19 cellular contexts compared by ENCODE assay signal in genomic region chr12:130102266-130102665, GRCh38. TPM values are rescaled to one million over a fixed set of nuclear protein-coding genes. Genes with fewer than 3 reads are reported as not detected.
DNase-seq lines count a peak whose midpoint lies in the region; ATAC-seq and TF ChIP-seq lines count a peak whose summit lies in the region.
"Had no signal": no experiment of that assay in that cellular context is flagged by ENCODE, and none has a peak within 500 bp of the region (broad histone marks: within the 10 kb centered on the region; RNA-seq: fewer than 3 reads in every experiment).

No MANE protein-coding gene starts in this region.

- 39 to 46% methylated on average over 3 of the region's 3 CpGs for WGBS in esophagus squamous epithelium, 2 donors

- H3K27ac ChIP-seq in esophagus squamous epithelium, result no peak overlapping the region
- H3K27ac ChIP-seq: 22Rv1; A549; BLaER1 treated with 17β-estradiol and CSF1 and Interleukin-3, amounts not matched to agents 10 nM and 100 nM; C4-2B had no signal

- H3K27me3 ChIP-seq in esophagus squamous epithelium, result peaks cover 0 to 7% (median 1%) of the 10 kb centered on the region in 4 donors

- TF ChIP-seq POLR2A in esophagus squamous epithelium (IDR thresholded peaks at IDR 0.05), result no peak

- ATAC-seq in left cardiac atrium, result no peak
- ATAC-seq: A549; CD8-positive, alpha-beta T cell had no signal

- H3K4me1 ChIP-seq in esophagus squamous epithelium, result peaks cover 0 to 52% (median 7%) of the 10 kb centered on the region in 3 donors

- TF ChIP-seq CTCF in epithelial cell of esophagus (IDR thresholded peaks at IDR 0.05; ENCODE audit: insufficient read depth, low read depth, low read length, missing control alignments) (no peak), esophagus squamous epithelium (IDR thresholded peaks at IDR 0.05) (no peak)

- intact Hi-C loops in left cardiac atrium (cut with DNase I) (no loop called here), esophagus squamous epithelium (cut with DNase I) (no loop called here)

- DNase-seq in DMS53 (lab: John Stamatoyannopoulos, UW) (peak; percentile 56), DMS53 treated with DMSO at 0.1 percent for 48 hours (lab: John Stamatoyannopoulos, UW; ENCODE audit: unreplicated experiment) (no peak), epithelial cell of esophagus (ENCODE audit: low read depth) (peak; percentile 4), kidney tubule cell (ENCODE audit: low spot score) (peak; percentile 51), left cardiac atrium (no peak), esophagus squamous epithelium (lab: John Stamatoyannopoulos, UW) (no peak)
- DNase-seq: AML-193; Caco-2; Calu3; CD4-positive, alpha-beta T cell; CD8-positive, alpha-beta T cell; DMS79 treated with DMSO at 0.1 percent for 48 hours; GF-D8 had no signal

- no peaks in the 10 kb centered on the region for H3K36me3 ChIP-seq in esophagus squamous epithelium
- H3K36me3 ChIP-seq: BLaER1 treated with 17β-estradiol and CSF1 and Interleukin-3, amounts not matched to agents 10 nM and 100 nM had no signal

- H3K9me3 ChIP-seq in esophagus squamous epithelium, result no peaks in the 10 kb centered on the region
- H3K9me3 ChIP-seq: A549, Caco-2 had no signal

- H3K4me3 ChIP-seq in epithelial cell of esophagus (ENCODE audit: low read length) (no peak overlapping the region), esophagus squamous epithelium (no peak overlapping the region)
- H3K4me3 ChIP-seq: A549; BLaER1 treated with 17β-estradiol and CSF1 and Interleukin-3, amounts not matched to agents 10 nM and 100 nM had no signal

RNA-seq across cellular contexts. Expression of gene FZD10, which starts 60.0 kb away (rescaled TPM):
- under 1 TPM; 0.12 to 0.31 TPM for total RNA-seq in left cardiac atrium
- total RNA-seq in esophagus squamous epithelium, result 10 to 100 TPM in 2 of 4 donors, 1 to 10 TPM in 2; 7.2 to 16.3 (median 11.6) TPM
- total RNA-seq: A172; B cell; Calu3; CD4-positive, alpha-beta T cell; CD8-positive, alpha-beta T cell had no signal

Comparison
In these comparisons a context has a peak if more than half of its experiments do, and no peak if none do; other contexts are left out.
1. DNase-seq: peak in DMS53 (single experiment), epithelial cell of esophagus (single experiment) and kidney tubule cell (single experiment); none in DMS53 treated with DMSO at 0.1 percent for 48 hours (single experiment), left cardiac atrium (single experiment) and esophagus squamous epithelium (single experiment).
2. RNA of gene FZD10, which starts 60.0 kb away (total RNA-seq): 7.2 to 16.3 TPM in esophagus squamous epithelium; 0.12 to 0.31 TPM in left cardiac atrium; every median in the first group is over 4 times any median in the second.